Comparison of ENCODE assay signal across 25 cellular contexts in genomic region chrX:119895843-119896326, GRCh38. TPM values are rescaled to one million over a fixed set of nuclear protein-coding genes. Genes with fewer than 3 reads are reported as not detected.
DNase-seq lines count a peak whose midpoint lies in the region; ATAC-seq, FAIRE-seq and TF ChIP-seq lines count a peak whose summit lies in the region.
"Had no signal": no experiment of that assay in that cellular context is flagged by ENCODE, and none has a peak within 500 bp of the region (broad histone marks: within the 10 kb centered on the region; RNA-seq: fewer than 3 reads in every experiment).

Gene AKAP14, plus strand, starts transcription at chrX:119895893. Its CDS starts 7,331 bp downstream, at chrX:119903224.

- no peak for FAIRE-seq in GM12892 (lab: Jason Lieb, UNC)

- no peak for TF ChIP-seq POLR2A in GM12892 (IDR thresholded peaks at IDR 0.05; ENCODE audit: low read depth, low read length)

- no peak for ATAC-seq in Right ventricle myocardium inferior
- no peak for ATAC-seq in GM21786 (IDR thresholded peaks at IDR 0.05; ENCODE audit: unreplicated experiment)
- ATAC-seq: left lobe of liver, mucosa of descending colon had no signal

- peak; percentile 7 for DNase-seq in NCI-H2171 treated with DMSO at 0.1 percent for 48 hours (lab: John Stamatoyannopoulos, UW)
- DNase-seq in NCI-H2171 (lab: John Stamatoyannopoulos, UW), result no peak
- peak; percentile 13 for DNase-seq in NCI-H526 treated with DMSO at 0.1 percent for 48 hours (lab: John Stamatoyannopoulos, UW)
- DNase-seq in cerebellum (ENCODE audit: low spot score), result peak; percentile 21
- no peak for DNase-seq in medulla oblongata (ENCODE audit: extremely low spot score)
- no peak for DNase-seq in GM12892 (ENCODE audit: insufficient read length)
- no peak for DNase-seq in Right ventricle myocardium inferior (ENCODE audit: missing footprints)
- DNase-seq: activated CD4-positive, alpha-beta T cell treated with anti-CD3 and anti-CD28 coated beads, Interleukin-2, amount 50 U/mL, for 1 hour; activated CD8-positive, alpha-beta memory T cell treated with anti-CD3 and anti-CD28 coated beads, Interleukin-2, amount 50 U/mL, for 4 hours; activated effector memory CD4-positive, alpha-beta T cell treated with Interleukin-2 at 50 U/mL for 16 hours; adrenal gland; central memory CD4-positive, alpha-beta T cell; DMS153; effector CD4-positive, alpha-beta T cell; mucosa of descending colon; NCI-H1092; stimulated activated CD4-positive, alpha-beta T cell treated with anti-CD3 and anti-CD28 coated beads, Interleukin-4, amount 100 ng/mL, for 24 hours had no signal

- intact Hi-C loops in Right ventricle myocardium inferior (cut with DNase I), result no loop called here

RNA-seq across cellular contexts. Expression of gene AKAP14, which starts in this region (rescaled TPM):
- 2.4 TPM for total RNA-seq in cerebellum
- not detected for polyA plus RNA-seq in GM12892 (2012; ENCODE audit: missing spikeins)
- not detected for total RNA-seq in Right ventricle myocardium inferior
- total RNA-seq: A673; adrenal gland; esophagus muscularis mucosa; glomerular endothelial cell; left lobe of liver; mucosa of descending colon; pulmonary artery endothelial cell; T-helper 1 cell treated with Interleukin-12 subunit alpha and Interleukin-12 subunit beta and Interleukin-4 antibody, amounts not matched to agents 30 ng/mL and 1 ng/mL, for 36 hours; ureter had no signal
- polyA plus RNA-seq: adrenal gland had no signal

Comparison
In these comparisons a context has a peak if more than half of its experiments do, and no peak if none do; other contexts are left out.
1. DNase-seq: peak in NCI-H2171 treated with DMSO at 0.1 percent for 48 hours (single experiment), NCI-H526 treated with DMSO at 0.1 percent for 48 hours (single experiment) and cerebellum (single experiment); none in NCI-H2171 (single experiment), medulla oblongata (single experiment), GM12892 (single experiment) and Right ventricle myocardium inferior (single experiment).